ENCODE assay signal across 1 cellular context in the genomic region with DNA sequence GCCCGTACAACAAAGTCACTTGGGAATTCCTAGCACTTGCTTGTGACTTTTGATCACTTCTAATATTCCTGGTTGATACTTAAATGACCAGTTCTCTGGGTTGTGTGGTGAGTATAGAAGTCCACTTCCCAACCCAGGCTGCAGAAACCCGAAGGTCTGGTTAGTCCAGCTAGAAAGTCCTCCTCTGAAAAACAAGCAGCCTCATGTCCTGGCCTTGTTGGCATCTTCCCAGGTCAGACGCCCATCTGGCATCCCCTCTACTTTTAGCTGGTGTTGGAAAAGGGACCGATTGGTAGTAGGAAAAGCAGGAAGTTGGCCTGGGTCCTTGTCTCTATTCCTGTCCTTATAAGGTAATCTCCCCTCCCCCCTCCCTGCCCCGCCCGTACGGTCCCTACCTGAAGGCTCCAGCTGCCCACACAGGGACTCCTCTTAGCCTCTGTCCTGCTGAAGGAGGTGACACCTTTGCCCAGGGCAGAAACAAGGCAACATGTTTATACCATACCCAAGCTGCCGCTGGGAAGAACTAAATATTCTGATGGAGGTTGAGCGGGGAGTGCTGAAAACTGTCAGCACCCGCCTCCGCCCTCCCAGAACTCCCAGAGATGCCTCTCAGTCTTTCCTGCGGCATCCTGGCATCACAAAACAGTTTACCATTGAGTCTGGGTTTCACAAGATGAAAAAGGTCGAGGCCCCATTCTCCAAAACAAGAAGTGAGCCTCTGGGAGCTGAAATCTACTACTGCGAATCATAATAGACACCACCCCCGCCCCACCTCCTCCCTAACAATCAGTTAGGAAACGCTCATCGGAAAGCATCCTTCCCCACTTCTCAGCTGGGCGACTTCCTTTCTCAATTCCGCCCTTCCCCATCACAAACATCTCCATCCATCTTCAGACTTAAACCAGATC.
TF ChIP-seq lines count a peak whose summit lies in the region.

No MANE protein-coding gene starts in this region.

TF ChIP-seq in GM12878, 131 proteins besides CTCF, POLR2A, EP300 and RAD21 (continues in another document):
- peak; percentile 61 to 95 for TF ChIP-seq SRF (IDR thresholded peaks at IDR 0.05; ENCODE audit: low read depth in 2 of 2, low read length in 2 of 2)
- TF ChIP-seq KLF5 (IDR thresholded peaks at IDR 0.05; ENCODE audit: partially characterized antibody), result no peak
- TF ChIP-seq, protein P1, sequence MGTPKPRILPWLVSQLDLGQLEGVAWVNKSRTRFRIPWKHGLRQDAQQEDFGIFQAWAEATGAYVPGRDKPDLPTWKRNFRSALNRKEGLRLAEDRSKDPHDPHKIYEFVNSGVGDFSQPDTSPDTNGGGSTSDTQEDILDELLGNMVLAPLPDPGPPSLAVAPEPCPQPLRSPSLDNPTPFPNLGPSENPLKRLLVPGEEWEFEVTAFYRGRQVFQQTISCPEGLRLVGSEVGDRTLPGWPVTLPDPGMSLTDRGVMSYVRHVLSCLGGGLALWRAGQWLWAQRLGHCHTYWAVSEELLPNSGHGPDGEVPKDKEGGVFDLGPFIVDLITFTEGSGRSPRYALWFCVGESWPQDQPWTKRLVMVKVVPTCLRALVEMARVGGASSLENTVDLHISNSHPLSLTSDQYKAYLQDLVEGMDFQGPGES (IDR thresholded peaks at IDR 0.05), result no peak
- peak; percentile 44; the same call in 1 of the 2 replicates for TF ChIP-seq GATAD2B (conservative IDR thresholded peaks at IDR 0.05; ENCODE audit: low read depth)
- TF ChIP-seq, protein P2, sequence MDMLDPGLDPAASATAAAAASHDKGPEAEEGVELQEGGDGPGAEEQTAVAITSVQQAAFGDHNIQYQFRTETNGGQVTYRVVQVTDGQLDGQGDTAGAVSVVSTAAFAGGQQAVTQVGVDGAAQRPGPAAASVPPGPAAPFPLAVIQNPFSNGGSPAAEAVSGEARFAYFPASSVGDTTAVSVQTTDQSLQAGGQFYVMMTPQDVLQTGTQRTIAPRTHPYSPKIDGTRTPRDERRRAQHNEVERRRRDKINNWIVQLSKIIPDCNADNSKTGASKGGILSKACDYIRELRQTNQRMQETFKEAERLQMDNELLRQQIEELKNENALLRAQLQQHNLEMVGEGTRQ (IDR thresholded peaks at IDR 0.05; ENCODE audit: borderline replicate concordance, low read depth, low read length), result no peak
- no peak for TF ChIP-seq NFIC (IDR thresholded peaks at IDR 0.05; ENCODE audit: low read depth, low read length)
- peak; percentile 16 for TF ChIP-seq SP1 (IDR thresholded peaks at IDR 0.05; ENCODE audit: low read depth, low read length)
- TF ChIP-seq HDAC6 (IDR thresholded peaks at IDR 0.05; ENCODE audit: unreplicated experiment), result no peak
- TF ChIP-seq, protein P3, sequence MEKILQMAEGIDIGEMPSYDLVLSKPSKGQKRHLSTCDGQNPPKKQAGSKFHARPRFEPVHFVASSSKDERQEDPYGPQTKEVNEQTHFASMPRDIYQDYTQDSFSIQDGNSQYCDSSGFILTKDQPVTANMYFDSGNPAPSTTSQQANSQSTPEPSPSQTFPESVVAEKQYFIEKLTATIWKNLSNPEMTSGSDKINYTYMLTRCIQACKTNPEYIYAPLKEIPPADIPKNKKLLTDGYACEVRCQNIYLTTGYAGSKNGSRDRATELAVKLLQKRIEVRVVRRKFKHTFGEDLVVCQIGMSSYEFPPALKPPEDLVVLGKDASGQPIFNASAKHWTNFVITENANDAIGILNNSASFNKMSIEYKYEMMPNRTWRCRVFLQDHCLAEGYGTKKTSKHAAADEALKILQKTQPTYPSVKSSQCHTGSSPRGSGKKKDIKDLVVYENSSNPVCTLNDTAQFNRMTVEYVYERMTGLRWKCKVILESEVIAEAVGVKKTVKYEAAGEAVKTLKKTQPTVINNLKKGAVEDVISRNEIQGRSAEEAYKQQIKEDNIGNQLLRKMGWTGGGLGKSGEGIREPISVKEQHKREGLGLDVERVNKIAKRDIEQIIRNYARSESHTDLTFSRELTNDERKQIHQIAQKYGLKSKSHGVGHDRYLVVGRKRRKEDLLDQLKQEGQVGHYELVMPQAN (conservative IDR thresholded peaks at IDR 0.05), result 0 out of 2 replicates have a peak, but pooled peaks have one; percentile 41
- TF ChIP-seq, protein P4, sequence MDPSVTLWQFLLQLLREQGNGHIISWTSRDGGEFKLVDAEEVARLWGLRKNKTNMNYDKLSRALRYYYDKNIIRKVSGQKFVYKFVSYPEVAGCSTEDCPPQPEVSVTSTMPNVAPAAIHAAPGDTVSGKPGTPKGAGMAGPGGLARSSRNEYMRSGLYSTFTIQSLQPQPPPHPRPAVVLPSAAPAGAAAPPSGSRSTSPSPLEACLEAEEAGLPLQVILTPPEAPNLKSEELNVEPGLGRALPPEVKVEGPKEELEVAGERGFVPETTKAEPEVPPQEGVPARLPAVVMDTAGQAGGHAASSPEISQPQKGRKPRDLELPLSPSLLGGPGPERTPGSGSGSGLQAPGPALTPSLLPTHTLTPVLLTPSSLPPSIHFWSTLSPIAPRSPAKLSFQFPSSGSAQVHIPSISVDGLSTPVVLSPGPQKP (IDR thresholded peaks at IDR 0.05; ENCODE audit: low read depth, low read length), result peak; percentile 79; the same call in 1 of the 2 replicates
- TF ChIP-seq, protein P5, sequence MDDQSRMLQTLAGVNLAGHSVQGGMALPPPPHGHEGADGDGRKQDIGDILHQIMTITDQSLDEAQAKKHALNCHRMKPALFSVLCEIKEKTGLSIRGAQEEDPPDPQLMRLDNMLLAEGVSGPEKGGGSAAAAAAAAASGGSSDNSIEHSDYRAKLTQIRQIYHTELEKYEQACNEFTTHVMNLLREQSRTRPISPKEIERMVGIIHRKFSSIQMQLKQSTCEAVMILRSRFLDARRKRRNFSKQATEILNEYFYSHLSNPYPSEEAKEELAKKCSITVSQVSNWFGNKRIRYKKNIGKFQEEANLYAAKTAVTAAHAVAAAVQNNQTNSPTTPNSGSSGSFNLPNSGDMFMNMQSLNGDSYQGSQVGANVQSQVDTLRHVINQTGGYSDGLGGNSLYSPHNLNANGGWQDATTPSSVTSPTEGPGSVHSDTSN (IDR thresholded peaks at IDR 0.05; ENCODE audit: insufficient replicate concordance, low read depth, low read length), result no peak
- peak; percentile 67 for TF ChIP-seq IKZF1 (conservative IDR thresholded peaks at IDR 0.05)
- peak in 1 of 2 experiments; percentile 3; a peak in 1 of 3 replicates for TF ChIP-seq EGR1 (IDR thresholded peaks at IDR 0.05; ENCODE audit: borderline replicate concordance in 1 of 2, low read depth in 2 of 2, low read length in 2 of 2)
- no peak for TF ChIP-seq EZH2 (IDR thresholded peaks at IDR 0.05; ENCODE audit: borderline replicate concordance, control insufficient read depth, low read depth, low read length)
- TF ChIP-seq, protein P6, sequence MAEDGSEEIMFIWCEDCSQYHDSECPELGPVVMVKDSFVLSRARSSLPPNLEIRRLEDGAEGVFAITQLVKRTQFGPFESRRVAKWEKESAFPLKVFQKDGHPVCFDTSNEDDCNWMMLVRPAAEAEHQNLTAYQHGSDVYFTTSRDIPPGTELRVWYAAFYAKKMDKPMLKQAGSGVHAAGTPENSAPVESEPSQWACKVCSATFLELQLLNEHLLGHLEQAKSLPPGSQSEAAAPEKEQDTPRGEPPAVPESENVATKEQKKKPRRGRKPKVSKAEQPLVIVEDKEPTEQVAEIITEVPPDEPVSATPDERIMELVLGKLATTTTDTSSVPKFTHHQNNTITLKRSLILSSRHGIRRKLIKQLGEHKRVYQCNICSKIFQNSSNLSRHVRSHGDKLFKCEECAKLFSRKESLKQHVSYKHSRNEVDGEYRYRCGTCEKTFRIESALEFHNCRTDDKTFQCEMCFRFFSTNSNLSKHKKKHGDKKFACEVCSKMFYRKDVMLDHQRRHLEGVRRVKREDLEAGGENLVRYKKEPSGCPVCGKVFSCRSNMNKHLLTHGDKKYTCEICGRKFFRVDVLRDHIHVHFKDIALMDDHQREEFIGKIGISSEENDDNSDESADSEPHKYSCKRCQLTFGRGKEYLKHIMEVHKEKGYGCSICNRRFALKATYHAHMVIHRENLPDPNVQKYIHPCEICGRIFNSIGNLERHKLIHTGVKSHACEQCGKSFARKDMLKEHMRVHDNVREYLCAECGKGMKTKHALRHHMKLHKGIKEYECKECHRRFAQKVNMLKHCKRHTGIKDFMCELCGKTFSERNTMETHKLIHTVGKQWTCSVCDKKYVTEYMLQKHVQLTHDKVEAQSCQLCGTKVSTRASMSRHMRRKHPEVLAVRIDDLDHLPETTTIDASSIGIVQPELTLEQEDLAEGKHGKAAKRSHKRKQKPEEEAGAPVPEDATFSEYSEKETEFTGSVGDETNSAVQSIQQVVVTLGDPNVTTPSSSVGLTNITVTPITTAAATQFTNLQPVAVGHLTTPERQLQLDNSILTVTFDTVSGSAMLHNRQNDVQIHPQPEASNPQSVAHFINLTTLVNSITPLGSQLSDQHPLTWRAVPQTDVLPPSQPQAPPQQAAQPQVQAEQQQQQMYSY (CRISPR knock-in tag; IDR thresholded peaks at IDR 0.05), result no peak
- no peak for TF ChIP-seq SIX5 (IDR thresholded peaks at IDR 0.05; ENCODE audit: low read depth, low read length, severe bottlenecking)
- no peak for TF ChIP-seq HDAC2 (IDR thresholded peaks at IDR 0.05)
- no peak for TF ChIP-seq KDM1A (IDR thresholded peaks at IDR 0.05; ENCODE audit: borderline replicate concordance)
- TF ChIP-seq BCL11A (IDR thresholded peaks at IDR 0.05; ENCODE audit: low read depth, low read length), result no peak
- TF ChIP-seq, protein P7, sequence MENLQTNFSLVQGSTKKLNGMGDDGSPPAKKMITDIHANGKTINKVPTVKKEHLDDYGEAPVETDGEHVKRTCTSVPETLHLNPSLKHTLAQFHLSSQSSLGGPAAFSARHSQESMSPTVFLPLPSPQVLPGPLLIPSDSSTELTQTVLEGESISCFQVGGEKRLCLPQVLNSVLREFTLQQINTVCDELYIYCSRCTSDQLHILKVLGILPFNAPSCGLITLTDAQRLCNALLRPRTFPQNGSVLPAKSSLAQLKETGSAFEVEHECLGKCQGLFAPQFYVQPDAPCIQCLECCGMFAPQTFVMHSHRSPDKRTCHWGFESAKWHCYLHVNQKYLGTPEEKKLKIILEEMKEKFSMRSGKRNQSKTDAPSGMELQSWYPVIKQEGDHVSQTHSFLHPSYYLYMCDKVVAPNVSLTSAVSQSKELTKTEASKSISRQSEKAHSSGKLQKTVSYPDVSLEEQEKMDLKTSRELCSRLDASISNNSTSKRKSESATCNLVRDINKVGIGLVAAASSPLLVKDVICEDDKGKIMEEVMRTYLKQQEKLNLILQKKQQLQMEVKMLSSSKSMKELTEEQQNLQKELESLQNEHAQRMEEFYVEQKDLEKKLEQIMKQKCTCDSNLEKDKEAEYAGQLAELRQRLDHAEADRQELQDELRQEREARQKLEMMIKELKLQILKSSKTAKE (IDR thresholded peaks at IDR 0.05; ENCODE audit: low read depth, poor library complexity, severe bottlenecking), result peak; percentile 16
- TF ChIP-seq YBX1 (IDR thresholded peaks at IDR 0.05), result no peak
- no peak for TF ChIP-seq WRNIP1 (IDR thresholded peaks at IDR 0.05; ENCODE audit: borderline replicate concordance, low read depth, low read length)
- peak; percentile 24; the same call in 1 of the 2 replicates for TF ChIP-seq MXI1 (IDR thresholded peaks at IDR 0.05; ENCODE audit: low read depth, low read length)
- TF ChIP-seq POLR2AphosphoS5 (IDR thresholded peaks at IDR 0.05; ENCODE audit: low read length), result no peak; the same call in 1 of the 2 replicates
- TF ChIP-seq IKZF2 (IDR thresholded peaks at IDR 0.05), result peak in 1 of 2 experiments; percentile 30; a peak in 1 of 4 replicates
- no peak for TF ChIP-seq ZNF622 (IDR thresholded peaks at IDR 0.05)
- TF ChIP-seq, protein P8, sequence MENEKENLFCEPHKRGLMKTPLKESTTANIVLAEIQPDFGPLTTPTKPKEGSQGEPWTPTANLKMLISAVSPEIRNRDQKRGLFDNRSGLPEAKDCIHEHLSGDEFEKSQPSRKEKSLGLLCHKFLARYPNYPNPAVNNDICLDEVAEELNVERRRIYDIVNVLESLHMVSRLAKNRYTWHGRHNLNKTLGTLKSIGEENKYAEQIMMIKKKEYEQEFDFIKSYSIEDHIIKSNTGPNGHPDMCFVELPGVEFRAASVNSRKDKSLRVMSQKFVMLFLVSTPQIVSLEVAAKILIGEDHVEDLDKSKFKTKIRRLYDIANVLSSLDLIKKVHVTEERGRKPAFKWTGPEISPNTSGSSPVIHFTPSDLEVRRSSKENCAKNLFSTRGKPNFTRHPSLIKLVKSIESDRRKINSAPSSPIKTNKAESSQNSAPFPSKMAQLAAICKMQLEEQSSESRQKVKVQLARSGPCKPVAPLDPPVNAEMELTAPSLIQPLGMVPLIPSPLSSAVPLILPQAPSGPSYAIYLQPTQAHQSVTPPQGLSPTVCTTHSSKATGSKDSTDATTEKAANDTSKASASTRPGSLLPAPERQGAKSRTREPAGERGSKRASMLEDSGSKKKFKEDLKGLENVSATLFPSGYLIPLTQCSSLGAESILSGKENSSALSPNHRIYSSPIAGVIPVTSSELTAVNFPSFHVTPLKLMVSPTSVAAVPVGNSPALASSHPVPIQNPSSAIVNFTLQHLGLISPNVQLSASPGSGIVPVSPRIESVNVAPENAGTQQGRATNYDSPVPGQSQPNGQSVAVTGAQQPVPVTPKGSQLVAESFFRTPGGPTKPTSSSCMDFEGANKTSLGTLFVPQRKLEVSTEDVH (IDR thresholded peaks at IDR 0.05; ENCODE audit: low read depth, partially characterized antibody), result no peak
- peak; percentile 44 for TF ChIP-seq MEF2B (IDR thresholded peaks at IDR 0.05; ENCODE audit: partially characterized antibody, poor library complexity, severe bottlenecking)
- 0 out of 4 replicates have a peak, but pooled peaks of 1 of the 2 experiments have one; percentile 29 for TF ChIP-seq ETV6 (conservative IDR thresholded peaks at IDR 0.05 in 1 of 2, IDR thresholded peaks at IDR 0.05 in 1 of 2; ENCODE audit: borderline replicate concordance in 1 of 2, low read depth in 1 of 2)
- TF ChIP-seq SPI1 (IDR thresholded peaks at IDR 0.05; ENCODE audit: borderline replicate concordance, insufficient read depth, low read depth, low read length), result peak; percentile 21; the same call in 1 of the 2 replicates
- TF ChIP-seq, protein P9, sequence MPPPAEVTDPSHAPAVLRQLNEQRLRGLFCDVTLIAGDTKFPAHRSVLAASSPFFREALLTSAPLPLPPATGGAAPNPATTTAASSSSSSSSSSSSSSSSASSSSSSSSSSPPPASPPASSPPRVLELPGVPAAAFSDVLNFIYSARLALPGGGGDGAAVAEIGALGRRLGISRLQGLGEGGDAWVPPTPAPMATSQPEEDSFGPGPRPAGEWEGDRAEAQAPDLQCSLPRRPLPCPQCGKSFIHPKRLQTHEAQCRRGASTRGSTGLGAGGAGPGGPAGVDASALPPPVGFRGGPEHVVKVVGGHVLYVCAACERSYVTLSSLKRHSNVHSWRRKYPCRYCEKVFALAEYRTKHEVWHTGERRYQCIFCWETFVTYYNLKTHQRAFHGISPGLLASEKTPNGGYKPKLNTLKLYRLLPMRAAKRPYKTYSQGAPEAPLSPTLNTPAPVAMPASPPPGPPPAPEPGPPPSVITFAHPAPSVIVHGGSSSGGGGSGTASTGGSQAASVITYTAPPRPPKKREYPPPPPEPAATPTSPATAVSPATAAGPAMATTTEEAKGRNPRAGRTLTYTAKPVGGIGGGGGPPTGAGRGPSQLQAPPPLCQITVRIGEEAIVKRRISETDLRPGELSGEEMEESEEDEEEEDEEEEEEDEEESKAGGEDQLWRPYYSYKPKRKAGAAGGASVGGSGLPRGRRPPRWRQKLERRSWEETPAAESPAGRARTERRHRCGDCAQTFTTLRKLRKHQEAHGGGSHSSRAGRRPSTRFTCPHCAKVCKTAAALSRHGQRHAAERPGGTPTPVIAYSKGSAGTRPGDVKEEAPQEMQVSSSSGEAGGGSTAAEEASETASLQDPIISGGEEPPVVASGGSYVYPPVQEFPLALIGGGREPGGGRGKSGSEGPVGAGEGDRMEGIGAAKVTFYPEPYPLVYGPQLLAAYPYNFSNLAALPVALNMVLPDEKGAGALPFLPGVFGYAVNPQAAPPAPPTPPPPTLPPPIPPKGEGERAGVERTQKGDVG (CRISPR knock-in tag; IDR thresholded peaks at IDR 0.05), result no peak
- TF ChIP-seq ASH2L (IDR thresholded peaks at IDR 0.05; ENCODE audit: borderline replicate concordance, low read depth), result no peak
